ENCODE assay signal across 15 cellular contexts in genomic region chr15:73464602-73465001, GRCh38. TPM values are rescaled to one million over a fixed set of nuclear protein-coding genes. Genes with fewer than 3 reads are reported as not detected.
DNase-seq lines count a peak whose midpoint lies in the region; TF ChIP-seq lines count a peak whose summit lies in the region.
"Had no signal": no experiment of that assay in that cellular context is flagged by ENCODE, and none has a peak within 500 bp of the region (broad histone marks: within the 10 kb centered on the region; RNA-seq: fewer than 3 reads in every experiment).

No MANE protein-coding gene starts in this region.

- no peaks in the 10 kb centered on the region for H3F3A ChIP-seq in DOHH2 (ENCODE audit: control insufficient read depth, insufficient read depth)

- WGBS in mesendoderm (ENCODE audit: extremely low coverage, insufficient coverage, low lambda C conversion rate): no CpG with 5 or more reads among the region's 2 CpGs

- H3K9me3 Mint-ChIP-seq in CD4-positive, alpha-beta memory T cell: no peaks in the 10 kb centered on the region
- H3K9me3 Mint-ChIP-seq: brain had no signal

- H3K79me1 ChIP-seq in mesendoderm (ENCODE audit: low read length): no peaks in the 10 kb centered on the region

- no peak overlapping the region for H3K18ac ChIP-seq in mesendoderm (ENCODE audit: low read length)

- no peak overlapping the region for H3K23ac ChIP-seq in mesendoderm (ENCODE audit: low read length)

- intact Hi-C loops in CD4-positive, alpha-beta memory T cell (cut with micrococcal nuclease): no loop called here

- H3K27me3 ChIP-seq in DOHH2 (ENCODE audit: control insufficient read depth, low read length) (no peaks in the 10 kb centered on the region; the same call in 1 of the 2 replicates), mesendoderm (ENCODE audit: insufficient read depth, low read length, poor library complexity) (no peaks in the 10 kb centered on the region)
- H3K27me3 ChIP-seq in CD4-positive, alpha-beta memory T cell (ENCODE audit: insufficient read depth, low read length): no peaks in the 10 kb centered on the region
- H3K27me3 ChIP-seq: right atrium auricular region, thyroid gland had no signal

- no peak overlapping the region for H2BK5ac ChIP-seq in mesendoderm (ENCODE audit: low read length)

- H3K56ac ChIP-seq in mesendoderm (ENCODE audit: low read length): no peak overlapping the region

- in situ Hi-C loops in astrocyte of the spinal cord (cut with HindIII; ENCODE audit: low sequenced_read_pairs): no loop called here

- H3K9me2 ChIP-seq in DOHH2 (replicated peaks; ENCODE audit: control insufficient read depth, low read length): no peaks in the 10 kb centered on the region

- H3K36me3 ChIP-seq in DOHH2 (ENCODE audit: control insufficient read depth, low read length): no peaks in the 10 kb centered on the region
- H3K36me3 ChIP-seq in mesendoderm (ENCODE audit: control insufficient read depth, insufficient read depth, low read length): no peaks in the 10 kb centered on the region
- H3K36me3 ChIP-seq in CD4-positive, alpha-beta memory T cell (ENCODE audit: insufficient read depth, low read length): no peaks in the 10 kb centered on the region
- H3K36me3 ChIP-seq: right atrium auricular region, thyroid gland had no signal

- H3K36me3 Mint-ChIP-seq in CD4-positive, alpha-beta memory T cell: no peaks in the 10 kb centered on the region
- H3K36me3 Mint-ChIP-seq: brain had no signal

- H3K79me2 ChIP-seq in DOHH2 (ENCODE audit: control insufficient read depth, low read length) (no peaks in the 10 kb centered on the region), mesendoderm (ENCODE audit: control insufficient read depth, insufficient read depth, low read length) (no peaks in the 10 kb centered on the region)

- peak; percentile 41 for TF ChIP-seq CTCF in DOHH2 (IDR thresholded peaks at IDR 0.05; ENCODE audit: low read depth, low read length, poor library complexity, severe bottlenecking)
- peak; percentile 16 for TF ChIP-seq CTCF in astrocyte of the spinal cord (IDR thresholded peaks at IDR 0.05; ENCODE audit: low read depth, low read length)

- H4K20me1 ChIP-seq in DOHH2 (ENCODE audit: control insufficient read depth, insufficient read depth, low read depth, low read length): no peaks in the 10 kb centered on the region

- DNase-seq in HEK293T (ENCODE audit: extremely low spot score) (peak; percentile 44), astrocyte of the spinal cord (ENCODE audit: low read depth, low spot score) (no peak), mesendoderm (peak; percentile 57), NCI-H226 (no peak), DMS79 treated with DMSO at 0.1 percent for 48 hours (lab: John Stamatoyannopoulos, UW) (no peak)
- no peak for DNase-seq in CD4-positive, alpha-beta memory T cell
- DNase-seq: activated T-cell treated with anti-CD3 and anti-CD28 coated beads, Interleukin-2, amount 50 U/mL, for 1 hour; NCI-H187 treated with DMSO at 0.1 percent for 48 hours; OCI-M1; thyroid gland had no signal

- H3K4me2 ChIP-seq in DOHH2 (ENCODE audit: low read length) (no peak overlapping the region), mesendoderm (ENCODE audit: low read length) (no peak overlapping the region)

- POLR2A ChIA-PET in HEK293T (lab: Yijun Ruan, JAX): no interaction called here
- POLR2A ChIA-PET in CD4-positive, alpha-beta memory T cell (lab: Charles Lee; ENCODE audit: partially characterized antibody): no interaction called here

- no peak overlapping the region for H3K9ac ChIP-seq in mesendoderm (ENCODE audit: low read length)

- H3K4me1 Mint-ChIP-seq in CD4-positive, alpha-beta memory T cell: no peaks in the 10 kb centered on the region
- H3K4me1 Mint-ChIP-seq: brain had no signal

- H3K4me3 Mint-ChIP-seq in CD4-positive, alpha-beta memory T cell: peak overlapping the region in 1 of 8 donors; percentile 47
- H3K4me3 Mint-ChIP-seq: brain had no signal

- peaks cover 4 to 9% of the 10 kb centered on the region in 2 donors for H3K27me3 Mint-ChIP-seq in CD4-positive, alpha-beta memory T cell

- H4K8ac ChIP-seq in mesendoderm (ENCODE audit: low read depth, low read length): no peak overlapping the region

- H3K4me3 ChIP-seq in DOHH2 (ENCODE audit: low read length) (no peak overlapping the region), astrocyte of the spinal cord (ENCODE audit: low read depth, low read length) (no peak overlapping the region), mesendoderm (ENCODE audit: low read length) (no peak overlapping the region)
- no peak overlapping the region for H3K4me3 ChIP-seq in CD4-positive, alpha-beta memory T cell (ENCODE audit: low read length in 2 of 2)
- H3K4me3 ChIP-seq: lung, right atrium auricular region, thyroid gland had no signal

- no peak overlapping the region for H2BK120ac ChIP-seq in mesendoderm (ENCODE audit: low read depth, low read length)

- H2BK15ac ChIP-seq in mesendoderm (replicated peaks; ENCODE audit: low read depth): no peak overlapping the region

- no peak overlapping the region for H2AK5ac ChIP-seq in mesendoderm (ENCODE audit: low read length)

- H3K4me1 ChIP-seq in DOHH2 (ENCODE audit: control insufficient read depth, low read length) (no peaks in the 10 kb centered on the region), mesendoderm (ENCODE audit: control insufficient read depth, low read depth, low read length) (no peaks in the 10 kb centered on the region)
- H3K4me1 ChIP-seq in CD4-positive, alpha-beta memory T cell (ENCODE audit: insufficient read depth, low read length): no peaks in the 10 kb centered on the region
- H3K4me1 ChIP-seq: right atrium auricular region, thyroid gland had no signal

- H3K9me3 ChIP-seq in DOHH2 (ENCODE audit: control insufficient read depth, insufficient read depth, low read length): no peaks in the 10 kb centered on the region
- H3K9me3 ChIP-seq in CD4-positive, alpha-beta memory T cell (ENCODE audit: control insufficient read depth in 1 of 2, low read length in 2 of 2): no peaks in the 10 kb centered on the region
- H3K9me3 ChIP-seq: right atrium auricular region, thyroid gland had no signal

- H3K4ac ChIP-seq in mesendoderm (ENCODE audit: low read depth, low read length): no peak overlapping the region

- H4K5ac ChIP-seq in mesendoderm (ENCODE audit: low read length): no peak overlapping the region

- no peak overlapping the region for H3K27ac Mint-ChIP-seq in CD4-positive, alpha-beta memory T cell
- H3K27ac Mint-ChIP-seq: brain had no signal

- CTCF ChIA-PET in HEK293T (lab: Yijun Ruan, JAX): interaction anchor here (0.7 to 1.5 kb wide), 5 partner anchors 16 to 465 kb away, joined by 3 to 4 read pairs (median 3); no protein-coding TSS in a partner anchor
- CTCF ChIA-PET in CD4-positive, alpha-beta memory T cell (lab: Charles Lee; ENCODE audit: partially characterized antibody): no interaction called here

- H3K27ac ChIP-seq in DOHH2 (ENCODE audit: low read depth, low read length): no peak overlapping the region
- H3K27ac ChIP-seq in mesendoderm (ENCODE audit: low read depth, low read length): no peak overlapping the region
- no peak overlapping the region for H3K27ac ChIP-seq in CD4-positive, alpha-beta memory T cell (ENCODE audit: low read depth, low read length)
- H3K27ac ChIP-seq: right atrium auricular region, thyroid gland had no signal

TF ChIP-seq in HEK293T, 16 proteins besides CTCF, POLR2A, EP300 and RAD21:
- TF ChIP-seq PKNOX1 (IDR thresholded peaks at IDR 0.05): no peak
- TF ChIP-seq SUZ12 (IDR thresholded peaks at IDR 0.05): no peak
- no peak for TF ChIP-seq L3MBTL2 (conservative IDR thresholded peaks at IDR 0.05)
- no peak for TF ChIP-seq LEF1 (IDR thresholded peaks at IDR 0.05; ENCODE audit: borderline replicate concordance)
- TF ChIP-seq NFRKB (IDR thresholded peaks at IDR 0.05): no peak
- no peak for TF ChIP-seq ARNT (IDR thresholded peaks at IDR 0.05)

RNA-seq across cellular contexts. Expression of gene REC114, which starts 21.6 kb away (rescaled TPM):
- not detected for polyA plus RNA-seq in mesendoderm (2013, experiment 1 of 2)
- polyA plus RNA-seq in mesendoderm (2013, experiment 2 of 2): 0.08 TPM
- not detected for total RNA-seq in CD4-positive, alpha-beta memory T cell
- polyA plus RNA-seq in CD4-positive, alpha-beta memory T cell: not detected
- total RNA-seq: fibroblast of lung, lung, thyroid gland had no signal
- polyA plus RNA-seq: fibroblast of lung had no signal

Comparison
In these comparisons a context has a peak if more than half of its experiments do, and no peak if none do; other contexts are left out.
1. DNase-seq: peak in HEK293T (single experiment) and mesendoderm (single experiment); none in astrocyte of the spinal cord (single experiment), CD4-positive, alpha-beta memory T cell (0 of 5), NCI-H226 (single experiment) and DMS79 treated with DMSO at 0.1 percent for 48 hours (single experiment).